Comparison of ENCODE assay signal across 20 cellular contexts in the genomic region with DNA sequence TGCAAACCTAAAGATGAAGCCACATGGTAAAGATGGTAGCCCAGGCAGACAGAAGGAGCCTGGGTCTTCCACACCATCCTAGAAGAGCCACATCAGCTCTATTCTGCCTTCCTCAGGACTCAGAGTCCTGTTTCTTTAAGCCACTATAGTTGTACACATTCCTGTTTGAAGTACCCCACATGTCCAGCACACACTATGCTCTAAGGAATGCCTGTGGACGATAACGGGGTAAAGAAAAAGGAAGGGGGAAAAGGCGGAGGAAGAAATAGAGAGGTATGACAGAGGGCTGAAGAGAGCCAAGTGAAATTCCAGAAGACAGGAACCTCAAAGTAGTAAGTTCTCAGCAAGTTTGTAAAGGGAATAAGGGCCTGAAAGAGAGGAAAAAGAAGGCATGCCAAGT.
"Had no signal": no experiment of that assay in that cellular context is flagged by ENCODE, and none has a peak within 500 bp of the region (broad histone marks: within the 10 kb centered on the region; RNA-seq: fewer than 3 reads in every experiment).

No MANE protein-coding gene starts in this region.

- H3K36me3 ChIP-seq: right lobe of liver, tibial nerve, uterus had no signal

- ATAC-seq: activated CD4-positive, alpha-beta T cell treated with anti-CD3 and anti-CD28 coated beads for 36 hours; activated CD8-positive, alpha-beta memory T cell treated with anti-CD3 and anti-CD28 coated beads, Interleukin-2, amount 10 ng/mL, durations not matched to agents 7 days and 5 days; activated CD8-positive, alpha-beta T cell treated with anti-CD3 and anti-CD28 coated beads, Interleukin-2, amount 10 ng/mL, durations not matched to agents 7 days and 5 days; activated naive CD8-positive, alpha-beta T cell treated with anti-CD3 and anti-CD28 coated beads, Interleukin-2, amount 50 U/mL, for 24 hours; left colon; natural killer cell treated with Interleukin-12 subunit alpha and Interleukin-12 subunit beta and Interleukin-15 and Interleukin-18, amount 100 ng/mL, for 72 hours; right lobe of liver had no signal

- H3K27ac ChIP-seq: right lobe of liver, tibial nerve had no signal

- H3K9me3 ChIP-seq: right lobe of liver, tibial nerve, uterus had no signal

- H3K4me3 ChIP-seq: lung, right lobe of liver, tibial nerve, uterus had no signal

- DNase-seq: activated CD4-positive, alpha-beta T cell treated with anti-CD3 and anti-CD28 coated beads for 36 hours; activated CD4-positive, CD25-positive, alpha-beta regulatory T cell; activated CD8-positive, alpha-beta memory T cell treated with anti-CD3 and anti-CD28 coated beads, Interleukin-2, amount 10 ng/mL, durations not matched to agents 7 days and 5 days; activated CD8-positive, alpha-beta T cell treated with anti-CD3 and anti-CD28 coated beads, Interleukin-2, amount 10 ng/mL, durations not matched to agents 7 days and 5 days; activated naive CD8-positive, alpha-beta T cell treated with anti-CD3 and anti-CD28 coated beads, Interleukin-2, amount 50 U/mL, for 24 hours; activated T-cell treated with anti-CD3 and anti-CD28 coated beads, Interleukin-2, amount 50 U/mL, for 48 hours; foreskin fibroblast; head of caudate nucleus; hypothalamus; immature natural killer cell; kidney; left colon; mesendoderm; posterior cingulate gyrus; right lobe of liver; stimulated activated CD4-positive, alpha-beta T cell treated with anti-CD3 and anti-CD28 coated beads, Interleukin-4, amount 100 ng/mL, for 1 hour; uterus had no signal

- H3K27me3 ChIP-seq: right lobe of liver, tibial nerve, uterus had no signal

- H3K4me1 ChIP-seq: right lobe of liver, uterus had no signal
